In the genomic region with DNA sequence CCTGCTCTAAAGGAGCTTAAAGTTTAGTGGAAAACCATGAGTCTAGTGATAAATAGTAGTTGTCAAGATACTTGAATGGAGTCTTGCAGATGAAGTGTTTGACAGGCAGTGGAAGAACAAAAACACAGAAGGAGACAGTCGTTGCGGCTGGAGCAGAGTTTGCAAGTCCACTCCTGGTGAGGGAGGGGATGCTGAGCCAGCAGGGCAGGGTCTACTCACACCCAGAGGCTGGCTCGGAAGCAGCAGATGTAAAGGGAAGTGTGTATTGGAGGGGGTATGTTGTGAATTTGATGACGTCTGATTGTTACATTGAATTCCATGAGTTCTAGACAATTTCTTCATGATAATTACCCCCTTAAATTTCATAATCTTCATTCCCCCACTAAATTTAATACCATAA, we compare ENCODE assay signal across 22 cellular contexts.
"Had no signal": no experiment of that assay in that cellular context is flagged by ENCODE, and none has a peak within 500 bp of the region (broad histone marks: within the 10 kb centered on the region; RNA-seq: fewer than 3 reads in every experiment).

No MANE protein-coding gene starts in this region.

- H3K27me3 ChIP-seq: stomach, vagina had no signal

- H3K4me1 ChIP-seq: lower lobe of right lung, stomach, vagina had no signal

- H3K4me3 ChIP-seq: lower lobe of right lung, psoas muscle, stomach, vagina had no signal

- H3K27me3 Mint-ChIP-seq: activated B cell treated with CpG ODN at 0.5 μM for 24 hours; activated naive CD8-positive, alpha-beta T cell treated with anti-CD3 and anti-CD28 coated beads, Interleukin-2, amount 50 U/mL, for 24 hours; effector memory CD8-positive, alpha-beta T cell had no signal

- ATAC-seq: activated naive CD8-positive, alpha-beta T cell treated with anti-CD3 and anti-CD28 coated beads, Interleukin-2, amount 50 U/mL, for 24 hours; effector memory CD8-positive, alpha-beta T cell; psoas muscle; right cardiac atrium had no signal

- H3K27ac Mint-ChIP-seq: activated B cell treated with CpG ODN at 0.5 μM for 24 hours; activated naive CD8-positive, alpha-beta T cell treated with anti-CD3 and anti-CD28 coated beads, Interleukin-2, amount 50 U/mL, for 24 hours; effector memory CD8-positive, alpha-beta T cell had no signal

- DNase-seq: activated B cell treated with CpG ODN at 0.5 μM for 24 hours; activated CD4-positive, alpha-beta T cell treated with anti-CD3 and anti-CD28 coated beads, Interleukin-2, amount 50 U/mL, for 1 hour; activated CD8-positive, alpha-beta memory T cell treated with anti-CD3 and anti-CD28 coated beads for 24 hours; activated CD8-positive, alpha-beta memory T cell treated with anti-CD3 and anti-CD28 coated beads, Interleukin-2, amount 50 U/mL, for 48 hours; activated naive CD8-positive, alpha-beta T cell treated with anti-CD3 and anti-CD28 coated beads, Interleukin-2, amount 50 U/mL, for 24 hours; anterior cingulate cortex; caudate nucleus; effector memory CD8-positive, alpha-beta T cell; islet precursor cell; left colon; lower lobe of right lung; midbrain; psoas muscle; right cardiac atrium; stimulated activated CD4-positive, alpha-beta T cell treated with anti-CD3 and anti-CD28 coated beads, Interleukin-15, amount 100 ng/mL, for 24 hours; stimulated activated CD4-positive, alpha-beta T cell treated with anti-CD3 and anti-CD28 coated beads, Interleukin-2, amount 100 ng/mL, for 48 hours; stomach; SW 1271; trophoblast cell had no signal

- H3K27ac ChIP-seq: lower lobe of right lung, psoas muscle, stomach, vagina had no signal

- H3K36me3 ChIP-seq: lower lobe of right lung, vagina had no signal

- H3K9me3 Mint-ChIP-seq: activated B cell treated with CpG ODN at 0.5 μM for 24 hours; activated naive CD8-positive, alpha-beta T cell treated with anti-CD3 and anti-CD28 coated beads, Interleukin-2, amount 50 U/mL, for 24 hours; brain; effector memory CD8-positive, alpha-beta T cell; neural crest cell had no signal

- H3K9me3 ChIP-seq: lower lobe of right lung, psoas muscle, stomach, vagina had no signal

- H3K4me3 Mint-ChIP-seq: activated B cell treated with CpG ODN at 0.5 μM for 24 hours; activated naive CD8-positive, alpha-beta T cell treated with anti-CD3 and anti-CD28 coated beads, Interleukin-2, amount 50 U/mL, for 24 hours; brain; effector memory CD8-positive, alpha-beta T cell; neural crest cell had no signal
